Comparison of ENCODE assay signal across 12 cellular contexts in the genomic region with DNA sequence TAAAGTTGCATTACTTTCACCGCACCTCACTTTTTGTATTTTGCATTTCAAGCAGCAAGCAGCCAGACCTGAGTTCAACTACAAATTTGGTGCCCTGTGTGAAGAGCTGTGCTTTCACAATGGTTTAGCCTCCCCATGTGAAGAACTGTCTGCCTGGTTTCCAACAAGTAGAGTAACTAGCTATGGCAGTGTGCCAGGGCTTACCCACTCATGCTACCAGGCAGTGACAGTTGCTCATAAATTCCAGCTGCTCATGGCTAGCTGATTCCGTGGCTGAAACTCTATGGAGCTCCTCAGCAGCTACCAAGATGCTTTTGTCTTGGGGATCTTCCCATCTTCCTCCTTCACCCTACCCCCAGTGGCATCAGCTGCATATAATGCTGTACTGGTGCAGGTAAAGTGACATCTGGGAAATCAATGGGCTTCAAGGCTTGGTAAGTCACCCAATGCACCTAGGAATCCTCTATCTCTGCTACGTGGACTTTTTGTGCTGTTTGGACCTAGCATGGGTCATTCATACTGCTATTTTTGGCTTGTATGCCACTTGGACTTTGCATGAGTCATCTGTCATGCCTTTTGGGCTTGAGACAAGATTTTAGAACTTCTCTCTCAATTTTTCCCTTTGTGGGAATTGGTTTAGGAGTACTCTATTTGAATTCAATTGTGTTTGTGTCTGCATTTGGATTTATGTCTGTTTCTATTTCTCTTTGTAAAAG.
DNase-seq lines count a peak whose midpoint lies in the region; ATAC-seq and TF ChIP-seq lines count a peak whose summit lies in the region.
"Had no signal": no experiment of that assay in that cellular context is flagged by ENCODE, and none has a peak within 500 bp of the region (broad histone marks: within the 10 kb centered on the region; RNA-seq: fewer than 3 reads in every experiment).

No MANE protein-coding gene starts in this region.

- H3K27me3 ChIP-seq in GM23248 (replicated peaks; ENCODE audit: insufficient read depth) (no peaks in the 10 kb centered on the region), Karpas-422 (ENCODE audit: low read length) (no peaks in the 10 kb centered on the region)

- H3K4me2 ChIP-seq in GM23248 (ENCODE audit: unreplicated experiment) (no peak overlapping the region), Karpas-422 (ENCODE audit: low read depth, low read length, poor library complexity, severe bottlenecking) (no peak overlapping the region)

- H3K27ac ChIP-seq in GM23248: no peak overlapping the region
- H3K27ac ChIP-seq in Karpas-422 (ENCODE audit: low read length): no peak overlapping the region

- H3K79me2 ChIP-seq in GM23248 (ENCODE audit: insufficient read depth): no peaks in the 10 kb centered on the region
- H3K79me2 ChIP-seq in Karpas-422 (ENCODE audit: low read length): no peaks in the 10 kb centered on the region

- H3K9me3 ChIP-seq in GM23248 (ENCODE audit: low read depth): no peaks in the 10 kb centered on the region
- H3K9me3 ChIP-seq in Karpas-422 (ENCODE audit: low read length): peaks cover 10% of the 10 kb centered on the region

- H3K9ac ChIP-seq in GM23248 (no peak overlapping the region), Karpas-422 (ENCODE audit: low read length) (no peak overlapping the region)

- no peaks in the 10 kb centered on the region for H3F3A ChIP-seq in GM23248 (ENCODE audit: insufficient read depth)

- no peaks in the 10 kb centered on the region for H3K9me2 ChIP-seq in GM23248 (ENCODE audit: insufficient read depth)
- no peaks in the 10 kb centered on the region for H3K9me2 ChIP-seq in Karpas-422 (replicated peaks; ENCODE audit: insufficient read depth, low read length)

- peak; percentile 43 for DNase-seq in GM23248
- DNase-seq in NCI-H69 (lab: John Stamatoyannopoulos, UW): peak; percentile 7
- peak; percentile 7 for DNase-seq in fibroblast of mammary gland (ENCODE audit: low read depth)
- DNase-seq in retinal pigment epithelial cell (ENCODE audit: low read depth): peak; percentile 68
- DNase-seq in NCI-H128 (lab: John Stamatoyannopoulos, UW; ENCODE audit: unreplicated experiment): no peak
- no peak for DNase-seq in Karpas-422
- DNase-seq: effector CD4-positive, alpha-beta T cell; hippocampal formation; MM.1S; mucosa of descending colon; NCI-H82 had no signal

- in situ Hi-C loops in GM23248 (cut with MboI): no loop called here

- H3K4me3 ChIP-seq in GM23248 (no peak overlapping the region), fibroblast of mammary gland (ENCODE audit: control insufficient read depth, low read depth, low read length) (no peak overlapping the region), retinal pigment epithelial cell (ENCODE audit: low read length) (no peak overlapping the region), Karpas-422 (ENCODE audit: low read length) (no peak overlapping the region)
- H3K4me3 ChIP-seq: mucosa of descending colon had no signal

- H3K4me1 ChIP-seq in GM23248 (ENCODE audit: insufficient read depth): no peaks in the 10 kb centered on the region
- H3K4me1 ChIP-seq in Karpas-422 (ENCODE audit: low read length): no peaks in the 10 kb centered on the region

- H2AFZ ChIP-seq in GM23248: no peak overlapping the region
- no peak overlapping the region for H2AFZ ChIP-seq in Karpas-422 (ENCODE audit: low read length)

- H4K20me1 ChIP-seq in GM23248 (ENCODE audit: insufficient read depth) (no peaks in the 10 kb centered on the region), Karpas-422 (ENCODE audit: insufficient read depth, low read depth, low read length) (no peaks in the 10 kb centered on the region)

- ATAC-seq in GM21447 (IDR thresholded peaks at IDR 0.05; ENCODE audit: unreplicated experiment): no peak
- ATAC-seq: mucosa of descending colon had no signal

- H3K36me3 ChIP-seq in GM23248 (ENCODE audit: low read depth) (no peaks in the 10 kb centered on the region), Karpas-422 (ENCODE audit: insufficient read depth, low read length) (no peaks in the 10 kb centered on the region)

- no peak for TF ChIP-seq CTCF in fibroblast of mammary gland (conservative IDR thresholded peaks at IDR 0.05; ENCODE audit: control insufficient read depth, insufficient read depth, low read depth, low read length)
- TF ChIP-seq CTCF in retinal pigment epithelial cell (conservative IDR thresholded peaks at IDR 0.05; ENCODE audit: low read depth, low read length): no peak

- WGBS in GM23248 (ENCODE audit: low coverage in 1 of 2, low lambda C conversion rate in 2 of 2, missing lambda C conversion rate in 2 of 2), 2 experiments: 35 to 44% methylated on average over 3 of the region's 3 CpGs

Comparison
In these comparisons a context has a peak if more than half of its experiments do, and no peak if none do; other contexts are left out.
1. DNase-seq: peak in GM23248 (single experiment), NCI-H69 (single experiment), fibroblast of mammary gland (single experiment) and retinal pigment epithelial cell (single experiment); none in NCI-H128 (single experiment) and Karpas-422 (single experiment).